9 cellular contexts compared by ENCODE assay signal in genomic region chr11:45884596-45885185, GRCh38. TPM values are rescaled to one million over a fixed set of nuclear protein-coding genes. Genes with fewer than 3 reads are reported as not detected.
DNase-seq lines count a peak whose midpoint lies in the region; ATAC-seq and TF ChIP-seq lines count a peak whose summit lies in the region.
"Had no signal": no experiment of that assay in that cellular context is flagged by ENCODE, and none has a peak within 500 bp of the region (broad histone marks: within the 10 kb centered on the region; RNA-seq: fewer than 3 reads in every experiment).

No MANE protein-coding gene starts in this region.

- POLR2A ChIA-PET in activated CD4-positive, alpha-beta T cell treated with anti-CD3 and anti-CD28 coated beads, Interleukin-2, amount 10 ng/mL, durations not matched to agents 7 days and 5 days (lab: Charles Lee) = no interaction called here

- TF ChIP-seq CTCF in endothelial cell (IDR thresholded peaks at IDR 0.05; ENCODE audit: unreplicated experiment) = no peak

- no peak for DNase-seq in activated CD4-positive, alpha-beta T cell treated with anti-CD3 and anti-CD28 coated beads, Interleukin-2, amount 10 ng/mL, durations not matched to agents 7 days and 5 days
- no peak for DNase-seq in activated CD4-positive, alpha-beta T cell treated with anti-CD3 and anti-CD28 coated beads, Interleukin-2, amount 50 U/mL, for 1 hour
- no peak for DNase-seq in T-helper 17 cell
- no peak for DNase-seq in endothelial cell (ENCODE audit: low spot score)
- no peak for DNase-seq in stimulated activated effector memory CD8-positive, alpha-beta T cell treated with anti-CD3 and anti-CD28 coated beads, Interleukin-12 subunit alpha, Interleukin-12 subunit beta, amount 100 ng/mL, for 72 hours (ENCODE audit: low spot score in 2 of 2)
- no peak for DNase-seq in NCI-H2081 treated with DMSO at 0.1 percent for 48 hours (lab: John Stamatoyannopoulos, UW)
- DNase-seq: GDM1 had no signal

- peaks cover 9% of the 10 kb centered on the region for H3K4me1 Mint-ChIP-seq in activated CD4-positive, alpha-beta T cell treated with anti-CD3 and anti-CD28 coated beads, Interleukin-2, amount 10 ng/mL, durations not matched to agents 7 days and 5 days
- H3K4me1 Mint-ChIP-seq in T-helper 17 cell = peaks cover 11% of the 10 kb centered on the region
- H3K4me1 Mint-ChIP-seq in endothelial cell (ENCODE audit: unreplicated experiment) = no peaks in the 10 kb centered on the region
- peaks cover 18% of the 10 kb centered on the region for H3K4me1 Mint-ChIP-seq in stimulated activated effector memory CD8-positive, alpha-beta T cell treated with anti-CD3 and anti-CD28 coated beads, Interleukin-12 subunit alpha, Interleukin-12 subunit beta, amount 100 ng/mL, for 72 hours

- no peaks in the 10 kb centered on the region for H3K27me3 Mint-ChIP-seq in activated CD4-positive, alpha-beta T cell treated with anti-CD3 and anti-CD28 coated beads, Interleukin-2, amount 10 ng/mL, durations not matched to agents 7 days and 5 days
- H3K27me3 Mint-ChIP-seq in T-helper 17 cell (no peaks in the 10 kb centered on the region), endothelial cell (ENCODE audit: unreplicated experiment) (peaks cover 18% of the 10 kb centered on the region)

- ATAC-seq in T-helper 17 cell = no peak
- ATAC-seq in stimulated activated effector memory CD8-positive, alpha-beta T cell treated with anti-CD3 and anti-CD28 coated beads, Interleukin-12 subunit alpha, Interleukin-12 subunit beta, amount 100 ng/mL, for 72 hours = no peak
- no peak for ATAC-seq in GM21526 (IDR thresholded peaks at IDR 0.05; ENCODE audit: low FRiP score, unreplicated experiment)
- ATAC-seq in HG03354 (IDR thresholded peaks at IDR 0.05; ENCODE audit: poor library complexity, severe bottlenecking, unreplicated experiment) = no peak

- no peaks in the 10 kb centered on the region for H3K9me3 Mint-ChIP-seq in activated CD4-positive, alpha-beta T cell treated with anti-CD3 and anti-CD28 coated beads, Interleukin-2, amount 10 ng/mL, durations not matched to agents 7 days and 5 days
- no peaks in the 10 kb centered on the region for H3K9me3 Mint-ChIP-seq in endothelial cell (ENCODE audit: unreplicated experiment)
- no peaks in the 10 kb centered on the region for H3K9me3 Mint-ChIP-seq in stimulated activated effector memory CD8-positive, alpha-beta T cell treated with anti-CD3 and anti-CD28 coated beads, Interleukin-12 subunit alpha, Interleukin-12 subunit beta, amount 100 ng/mL, for 72 hours

- no peaks in the 10 kb centered on the region for H3K9me3 ChIP-seq in T-helper 17 cell (ENCODE audit: control insufficient read depth, low read length, poor library complexity, severe bottlenecking)

- no peaks in the 10 kb centered on the region for H3K36me3 Mint-ChIP-seq in activated CD4-positive, alpha-beta T cell treated with anti-CD3 and anti-CD28 coated beads, Interleukin-2, amount 10 ng/mL, durations not matched to agents 7 days and 5 days (ENCODE audit: low read depth)
- H3K36me3 Mint-ChIP-seq in T-helper 17 cell (ENCODE audit: low read depth) (peaks cover 12% of the 10 kb centered on the region), endothelial cell (ENCODE audit: low read depth, unreplicated experiment) (peaks cover 18% of the 10 kb centered on the region)
- peaks cover 21% of the 10 kb centered on the region for H3K36me3 Mint-ChIP-seq in stimulated activated effector memory CD8-positive, alpha-beta T cell treated with anti-CD3 and anti-CD28 coated beads, Interleukin-12 subunit alpha, Interleukin-12 subunit beta, amount 100 ng/mL, for 72 hours

- H3K27ac Mint-ChIP-seq in activated CD4-positive, alpha-beta T cell treated with anti-CD3 and anti-CD28 coated beads, Interleukin-2, amount 10 ng/mL, durations not matched to agents 7 days and 5 days = no peak overlapping the region
- H3K27ac Mint-ChIP-seq in T-helper 17 cell = peak overlapping the region; percentile 78
- peak overlapping the region; percentile 21 for H3K27ac Mint-ChIP-seq in endothelial cell (ENCODE audit: unreplicated experiment)
- no peak overlapping the region for H3K27ac Mint-ChIP-seq in stimulated activated effector memory CD8-positive, alpha-beta T cell treated with anti-CD3 and anti-CD28 coated beads, Interleukin-12 subunit alpha, Interleukin-12 subunit beta, amount 100 ng/mL, for 72 hours

- CTCF ChIA-PET in activated CD4-positive, alpha-beta T cell treated with anti-CD3 and anti-CD28 coated beads, Interleukin-2, amount 10 ng/mL, durations not matched to agents 7 days and 5 days (lab: Charles Lee) = interaction anchor here (0.6 to 1.0 kb wide), 2 partner anchors 12 to 459 kb away, joined by 3 to 4 read pairs; no protein-coding TSS in a partner anchor

- peak overlapping the region; percentile 65 for H3K4me3 Mint-ChIP-seq in activated CD4-positive, alpha-beta T cell treated with anti-CD3 and anti-CD28 coated beads, Interleukin-2, amount 10 ng/mL, durations not matched to agents 7 days and 5 days
- H3K4me3 Mint-ChIP-seq in T-helper 17 cell (peak overlapping the region; percentile 63), endothelial cell (ENCODE audit: unreplicated experiment) (peak overlapping the region; percentile 80)
- peak overlapping the region; percentile 43 for H3K4me3 Mint-ChIP-seq in stimulated activated effector memory CD8-positive, alpha-beta T cell treated with anti-CD3 and anti-CD28 coated beads, Interleukin-12 subunit alpha, Interleukin-12 subunit beta, amount 100 ng/mL, for 72 hours

RNA-seq across cellular contexts. Expression of gene MAPK8IP1, which starts 0.8 kb away (rescaled TPM):
- total RNA-seq in activated CD4-positive, alpha-beta T cell treated with anti-CD3 and anti-CD28 coated beads, Interleukin-2, amount 10 ng/mL, durations not matched to agents 7 days and 5 days = under 1 TPM; 0.56 to 0.64 TPM
- 10 to 100 TPM in 1 of 2 donors, 1 to 10 TPM in 1; 7.6 to 10.2 TPM for total RNA-seq in T-helper 17 cell
- 3.7 TPM for total RNA-seq in endothelial cell (ENCODE audit: unreplicated experiment)

RNA-seq across cellular contexts. Expression of gene FREY1, which starts 22.4 kb away (rescaled TPM):
- total RNA-seq in activated CD4-positive, alpha-beta T cell treated with anti-CD3 and anti-CD28 coated beads, Interleukin-2, amount 10 ng/mL, durations not matched to agents 7 days and 5 days = 1 to 10 TPM; 3.2 to 3.9 TPM
- total RNA-seq in T-helper 17 cell = 1 to 10 TPM; 3.1 to 3.2 TPM
- 1.1 TPM for total RNA-seq in endothelial cell (ENCODE audit: unreplicated experiment)

RNA-seq across cellular contexts. Expression of gene PEX16, which starts 33.0 kb away (rescaled TPM):
- 10 to 100 TPM; 47.1 to 51.1 TPM for total RNA-seq in activated CD4-positive, alpha-beta T cell treated with anti-CD3 and anti-CD28 coated beads, Interleukin-2, amount 10 ng/mL, durations not matched to agents 7 days and 5 days
- total RNA-seq in T-helper 17 cell = 10 to 100 TPM; 59.1 to 64.2 TPM
- total RNA-seq in endothelial cell (ENCODE audit: unreplicated experiment) = 28.1 TPM

RNA-seq across cellular contexts. Expression of gene CRY2, which starts 37.4 kb away (rescaled TPM):
- total RNA-seq in activated CD4-positive, alpha-beta T cell treated with anti-CD3 and anti-CD28 coated beads, Interleukin-2, amount 10 ng/mL, durations not matched to agents 7 days and 5 days = 10 to 100 TPM; 25.6 to 26.3 TPM
- 100 to 1,000 TPM; 200 to 224 TPM for total RNA-seq in T-helper 17 cell
- total RNA-seq in endothelial cell (ENCODE audit: unreplicated experiment) = 23.8 TPM

RNA-seq across cellular contexts. Expression of gene LARGE2, which starts 37.8 kb away (rescaled TPM):
- total RNA-seq in activated CD4-positive, alpha-beta T cell treated with anti-CD3 and anti-CD28 coated beads, Interleukin-2, amount 10 ng/mL, durations not matched to agents 7 days and 5 days = under 1 TPM; 0.40 to 0.44 TPM
- 1 to 10 TPM; 3.9 to 7.9 TPM for total RNA-seq in T-helper 17 cell
- total RNA-seq in endothelial cell (ENCODE audit: unreplicated experiment) = 0.95 TPM

Comparison
In these comparisons a context has a peak if more than half of its experiments do, and no peak if none do; other contexts are left out.
1. H3K27ac Mint-ChIP-seq: peak in T-helper 17 cell (single experiment) and endothelial cell (single experiment); none in activated CD4-positive, alpha-beta T cell treated with anti-CD3 and anti-CD28 coated beads, Interleukin-2, amount 10 ng/mL, durations not matched to agents 7 days and 5 days (single experiment) and stimulated activated effector memory CD8-positive, alpha-beta T cell treated with anti-CD3 and anti-CD28 coated beads, Interleukin-12 subunit alpha, Interleukin-12 subunit beta, amount 100 ng/mL, for 72 hours (single experiment).
2. Peak in every context shown above with its lines, with median percentiles within 50 percentile points of each other: H3K4me3 Mint-ChIP-seq.